8 cellular contexts compared by ENCODE assay signal in genomic region chr20:3818155-3819151, GRCh38. TPM values are rescaled to one million over a fixed set of nuclear protein-coding genes. Genes with fewer than 3 reads are reported as not detected.
DNase-seq lines count a peak whose midpoint lies in the region; ATAC-seq, FAIRE-seq and TF ChIP-seq lines count a peak whose summit lies in the region.

No MANE protein-coding gene starts in this region.

- H4K20me1 ChIP-seq in MM.1S (ENCODE audit: insufficient read depth, low read length): no peaks in the 10 kb centered on the region

- no peak overlapping the region for H3K4me3 ChIP-seq in MM.1S (ENCODE audit: low read length)
- no peak overlapping the region for H3K4me3 ChIP-seq in naive thymus-derived CD4-positive, alpha-beta T cell (ENCODE audit: low read length)

- peak; percentile 76 for DNase-seq in activated CD4-positive, alpha-beta T cell treated with anti-CD3 and anti-CD28 coated beads, Interleukin-2, amount 10 ng/mL, durations not matched to agents 24 days and 14 days
- DNase-seq in activated CD4-positive, alpha-beta T cell treated with anti-CD3 and anti-CD28 coated beads, Interleukin-2, amount 50 U/mL, for 4 hours: no peak
- DNase-seq in MM.1S (peak; percentile 56), erythroblast (lab: John Stamatoyannopoulos, UW) (peak; percentile 74 to 75), GM19239 (ENCODE audit: insufficient read length, low spot score) (no peak)
- DNase-seq in naive thymus-derived CD4-positive, alpha-beta T cell: no peak

- H3F3A ChIP-seq in MM.1S (ENCODE audit: insufficient read depth, low read length): peaks cover 6% of the 10 kb centered on the region; the same call in 1 of the 2 replicates

- peaks cover 44% of the 10 kb centered on the region for H3K4me1 Mint-ChIP-seq in activated CD4-positive, alpha-beta T cell treated with anti-CD3 and anti-CD28 coated beads, Interleukin-2, amount 10 ng/mL, durations not matched to agents 24 days and 14 days
- peaks cover 25 to 63% (median 58%) of the 10 kb centered on the region in 7 donors for H3K4me1 Mint-ChIP-seq in naive thymus-derived CD4-positive, alpha-beta T cell

- TF ChIP-seq POLR2A in erythroblast (IDR thresholded peaks at IDR 0.05; ENCODE audit: low read length): no peak

- H3K4me1 ChIP-seq in MM.1S (ENCODE audit: low read length): 0 out of 2 replicates have a peak, but pooled peaks cover 5% of the 10 kb centered on the region
- peaks cover 46 to 55% of the 10 kb centered on the region in 2 donors for H3K4me1 ChIP-seq in naive thymus-derived CD4-positive, alpha-beta T cell (ENCODE audit: control insufficient read depth in 2 of 2, insufficient read depth in 2 of 2, low read length in 2 of 2)

- H3K36me3 Mint-ChIP-seq in activated CD4-positive, alpha-beta T cell treated with anti-CD3 and anti-CD28 coated beads, Interleukin-2, amount 10 ng/mL, durations not matched to agents 24 days and 14 days (ENCODE audit: low read depth): peaks cover 9% of the 10 kb centered on the region
- peaks cover 0 to 6% (median 5%) of the 10 kb centered on the region in 5 donors for H3K36me3 Mint-ChIP-seq in naive thymus-derived CD4-positive, alpha-beta T cell

- no peaks in the 10 kb centered on the region for H3K27me3 Mint-ChIP-seq in activated CD4-positive, alpha-beta T cell treated with anti-CD3 and anti-CD28 coated beads, Interleukin-2, amount 10 ng/mL, durations not matched to agents 24 days and 14 days
- no peaks in the 10 kb centered on the region for H3K27me3 Mint-ChIP-seq in naive thymus-derived CD4-positive, alpha-beta T cell

- H3K36me3 ChIP-seq in MM.1S (replicated peaks; ENCODE audit: insufficient read depth, low read length): no peaks in the 10 kb centered on the region
- peaks cover 6 to 9% (median 8%) of the 10 kb centered on the region in 3 experiments for H3K36me3 ChIP-seq in naive thymus-derived CD4-positive, alpha-beta T cell (ENCODE audit: control insufficient read depth in 2 of 3, insufficient read depth in 3 of 3, low read length in 3 of 3)

- no peak overlapping the region for H3K9ac ChIP-seq in MM.1S (ENCODE audit: low read length)

- peak overlapping the region; percentile 29 for H3K4me3 Mint-ChIP-seq in activated CD4-positive, alpha-beta T cell treated with anti-CD3 and anti-CD28 coated beads, Interleukin-2, amount 10 ng/mL, durations not matched to agents 24 days and 14 days
- H3K4me3 Mint-ChIP-seq in naive thymus-derived CD4-positive, alpha-beta T cell: peak overlapping the region in 8 of 10 donors; percentile 37 to 95 (median 52)

- CTCF ChIA-PET in naive thymus-derived CD4-positive, alpha-beta T cell (lab: Charles Lee): interaction anchor here (0.7 to 5.6 kb wide), 5 partner anchors 9 to 208 kb away, joined by 3 to 82 read pairs (median 12); partner anchors contain the start of genes CDC25B and CENPB

- H3K79me2 ChIP-seq in MM.1S (ENCODE audit: low read length): peaks cover 10% of the 10 kb centered on the region

- FAIRE-seq in GM19239 (lab: Jason Lieb, UNC): no peak

- no peaks in the 10 kb centered on the region for H3K27me3 ChIP-seq in MM.1S (replicated peaks; ENCODE audit: insufficient read depth, low read length)
- no peaks in the 10 kb centered on the region for H3K27me3 ChIP-seq in naive thymus-derived CD4-positive, alpha-beta T cell (ENCODE audit: control insufficient read depth in 2 of 2, insufficient read depth in 2 of 2, low read length in 2 of 2)

- no peaks in the 10 kb centered on the region for H3K9me2 ChIP-seq in MM.1S (replicated peaks; ENCODE audit: insufficient read depth, low read length)

- H3K9me3 ChIP-seq in MM.1S (replicated peaks; ENCODE audit: insufficient read depth, low read length): no peaks in the 10 kb centered on the region
- H3K9me3 ChIP-seq in naive thymus-derived CD4-positive, alpha-beta T cell (ENCODE audit: control insufficient read depth in 2 of 3, low read length in 3 of 3): no peaks in the 10 kb centered on the region

- H3K27ac ChIP-seq in MM.1S (ENCODE audit: low read length): no peak overlapping the region
- no peak overlapping the region for H3K27ac ChIP-seq in naive thymus-derived CD4-positive, alpha-beta T cell (ENCODE audit: low read depth, low read length)

- no peak overlapping the region for H3K4me2 ChIP-seq in MM.1S (ENCODE audit: low read depth, low read length)

- no peaks in the 10 kb centered on the region for H3K9me3 Mint-ChIP-seq in activated CD4-positive, alpha-beta T cell treated with anti-CD3 and anti-CD28 coated beads, Interleukin-2, amount 10 ng/mL, durations not matched to agents 24 days and 14 days
- peaks cover 0 to 1% (median 0%) of the 10 kb centered on the region in 11 donors for H3K9me3 Mint-ChIP-seq in naive thymus-derived CD4-positive, alpha-beta T cell

- ATAC-seq in SK-N-SH treated with all-trans-retinoic acid at 6 μM for 48 hours: peak; percentile 85
- ATAC-seq in naive thymus-derived CD4-positive, alpha-beta T cell: no peak
- ATAC-seq in GM18861 (IDR thresholded peaks at IDR 0.05; ENCODE audit: unreplicated experiment): no peak

- TF ChIP-seq CTCF in MM.1S (IDR thresholded peaks at IDR 0.05; ENCODE audit: low read length): peak; percentile 63

- H2AFZ ChIP-seq in MM.1S (ENCODE audit: low read length): peak overlapping the region; percentile 25; the same call in 1 of the 2 replicates

- intact Hi-C loops in activated CD4-positive, alpha-beta T cell treated with anti-CD3 and anti-CD28 coated beads, Interleukin-2, amount 10 ng/mL, durations not matched to agents 24 days and 14 days (cut with micrococcal nuclease): no loop called here
- intact Hi-C loops in naive thymus-derived CD4-positive, alpha-beta T cell (cut with micrococcal nuclease): no loop called here

- peak overlapping the region; percentile 15 for H3K27ac Mint-ChIP-seq in activated CD4-positive, alpha-beta T cell treated with anti-CD3 and anti-CD28 coated beads, Interleukin-2, amount 10 ng/mL, durations not matched to agents 24 days and 14 days
- peak overlapping the region in 7 of 9 donors; percentile 7 to 97 (median 69) for H3K27ac Mint-ChIP-seq in naive thymus-derived CD4-positive, alpha-beta T cell

- POLR2A ChIA-PET in naive thymus-derived CD4-positive, alpha-beta T cell (lab: Charles Lee): interaction anchor here (0.5 to 13.1 kb wide), 6 partner anchors 23 to 1041 kb away, joined by 3 to 134 read pairs (median 30); partner anchors contain the start of genes ADISSP, CDC25B and CENPB

TF ChIP-seq in SK-N-SH treated with all-trans-retinoic acid at 6 μM for 48 hours, 23 proteins besides CTCF, POLR2A, EP300 and RAD21 (continues in another document):
- TF ChIP-seq CREB5 (CRISPR knock-in tag; IDR thresholded peaks at IDR 0.05; ENCODE audit: low read depth) (no peak), PPARA (CRISPR knock-in tag; IDR thresholded peaks at IDR 0.05; ENCODE audit: borderline replicate concordance) (no peak), ZC3H10 (CRISPR knock-in tag; IDR thresholded peaks at IDR 0.05) (no peak), ARNTL (CRISPR knock-in tag; IDR thresholded peaks at IDR 0.05; ENCODE audit: borderline replicate concordance, low read depth) (no peak), CSDC2 (CRISPR knock-in tag; IDR thresholded peaks at IDR 0.05) (no peak)

RNA-seq across cellular contexts. Expression of gene AP5S1, which starts 1.9 kb away (rescaled TPM):
- 13.0 and 13.5 TPM in 2 replicates for total RNA-seq in activated CD4-positive, alpha-beta T cell treated with anti-CD3 and anti-CD28 coated beads, Interleukin-2, amount 10 ng/mL, durations not matched to agents 24 days and 14 days
- 10 to 100 TPM in 4 of 5 experiments, 1 to 10 TPM in 1; 7.9 to 14.0 (median 10.8) TPM for total RNA-seq in naive thymus-derived CD4-positive, alpha-beta T cell
- polyA plus RNA-seq in naive thymus-derived CD4-positive, alpha-beta T cell: 10 to 100 TPM; 19.8 to 25.9 TPM

RNA-seq across cellular contexts. Expression of gene CDC25B, which starts 22.3 kb away (rescaled TPM):
- 70.7 and 75.5 TPM in 2 replicates for total RNA-seq in activated CD4-positive, alpha-beta T cell treated with anti-CD3 and anti-CD28 coated beads, Interleukin-2, amount 10 ng/mL, durations not matched to agents 24 days and 14 days
- 100 to 1,000 TPM; 166 to 392 (median 281) TPM for total RNA-seq in naive thymus-derived CD4-positive, alpha-beta T cell
- 10 to 100 TPM; 37.0 to 45.7 TPM for polyA plus RNA-seq in naive thymus-derived CD4-positive, alpha-beta T cell

RNA-seq across cellular contexts. Expression of gene MAVS, which starts 28.2 kb away (rescaled TPM):
- total RNA-seq in activated CD4-positive, alpha-beta T cell treated with anti-CD3 and anti-CD28 coated beads, Interleukin-2, amount 10 ng/mL, durations not matched to agents 24 days and 14 days: 39.3 and 40.2 TPM in 2 replicates
- total RNA-seq in naive thymus-derived CD4-positive, alpha-beta T cell: 10 to 100 TPM; 23.3 to 49.9 (median 41.5) TPM
- 10 to 100 TPM in 1 of 2 donors, 1 to 10 TPM in 1; 3.5 to 10.1 TPM for polyA plus RNA-seq in naive thymus-derived CD4-positive, alpha-beta T cell

RNA-seq across cellular contexts. Expression of gene CENPB, which starts 31.9 kb away (rescaled TPM):
- 72.8 and 74.4 TPM in 2 replicates for total RNA-seq in activated CD4-positive, alpha-beta T cell treated with anti-CD3 and anti-CD28 coated beads, Interleukin-2, amount 10 ng/mL, durations not matched to agents 24 days and 14 days
- 10 to 100 TPM; 35.3 to 73.6 (median 50.0) TPM for total RNA-seq in naive thymus-derived CD4-positive, alpha-beta T cell
- 1 to 10 TPM; 1.3 to 1.8 TPM for polyA plus RNA-seq in naive thymus-derived CD4-positive, alpha-beta T cell

RNA-seq across cellular contexts. Expression of gene SPEF1, which starts 37.2 kb away (rescaled TPM):
- not detected in 2 replicates for total RNA-seq in activated CD4-positive, alpha-beta T cell treated with anti-CD3 and anti-CD28 coated beads, Interleukin-2, amount 10 ng/mL, durations not matched to agents 24 days and 14 days
- total RNA-seq in naive thymus-derived CD4-positive, alpha-beta T cell: under 1 TPM in 3 of 5 experiments, not detected in 2; 0.24 to 0.32 (median 0.29) TPM
- not detected for polyA plus RNA-seq in naive thymus-derived CD4-positive, alpha-beta T cell

Comparison
In these comparisons a context has a peak if more than half of its experiments do, and no peak if none do; other contexts are left out.
1. DNase-seq: peak in activated CD4-positive, alpha-beta T cell treated with anti-CD3 and anti-CD28 coated beads, Interleukin-2, amount 10 ng/mL, durations not matched to agents 24 days and 14 days (single experiment), MM.1S (single experiment) and erythroblast (2 of 2); none in activated CD4-positive, alpha-beta T cell treated with anti-CD3 and anti-CD28 coated beads, Interleukin-2, amount 50 U/mL, for 4 hours (0 of 2), naive thymus-derived CD4-positive, alpha-beta T cell (0 of 9) and GM19239 (single experiment).